16 cellular contexts compared by ENCODE assay signal in the genomic region with DNA sequence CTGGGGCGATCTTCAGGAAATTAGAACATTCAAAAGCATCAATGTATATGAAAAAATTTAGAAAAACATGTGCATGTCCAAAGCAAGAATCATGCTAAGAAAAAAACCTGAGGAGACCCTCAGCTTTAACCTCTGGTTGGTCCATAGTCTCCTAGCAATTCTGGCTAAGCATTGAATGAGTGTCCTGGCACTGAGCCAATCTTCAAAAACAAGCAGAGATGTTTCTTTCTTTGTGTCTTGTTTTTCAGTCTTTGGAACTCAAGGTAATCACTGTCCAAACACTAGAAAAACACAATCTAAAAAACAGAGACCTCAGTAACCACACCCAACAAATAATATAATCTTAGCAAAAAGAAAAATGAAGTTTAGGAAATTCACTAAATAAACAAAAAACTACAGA.
"Had no signal": no experiment of that assay in that cellular context is flagged by ENCODE, and none has a peak within 500 bp of the region (broad histone marks: within the 10 kb centered on the region; RNA-seq: fewer than 3 reads in every experiment).

No MANE protein-coding gene starts in this region.

- H3K36me3 ChIP-seq: ascending aorta, gastroesophageal sphincter, left ventricle myocardium inferior, WERI-Rb-1 had no signal

- H3K4me1 ChIP-seq: ascending aorta, gastroesophageal sphincter, left ventricle myocardium inferior had no signal

- H3K27ac ChIP-seq: ascending aorta, epithelial cell of prostate, gastroesophageal sphincter, left ventricle myocardium inferior, WERI-Rb-1 had no signal

- H3K4me3 ChIP-seq: ascending aorta, gastroesophageal sphincter, left ventricle myocardium inferior had no signal

- DNase-seq: activated CD4-positive, alpha-beta T cell treated with anti-CD3 and anti-CD28 coated beads for 36 hours; activated CD8-positive, alpha-beta memory T cell treated with anti-CD3 and anti-CD28 coated beads, Interleukin-2, amount 50 U/mL, for 48 hours; activated CD8-positive, alpha-beta T cell treated with anti-CD3 and anti-CD28 coated beads for 36 hours; activated naive CD4-positive, alpha-beta T cell treated with Interleukin-2 at 50 U/mL for 16 hours; activated naive CD8-positive, alpha-beta T cell treated with anti-CD3 and anti-CD28 coated beads, Interleukin-2, amount 50 U/mL, for 24 hours; effector CD4-positive, alpha-beta T cell; left ventricle myocardium inferior; stimulated activated CD4-positive, alpha-beta T cell treated with anti-CD3 and anti-CD28 coated beads, Interleukin-2, amount 100 ng/mL, for 48 hours; stimulated activated naive CD4-positive, alpha-beta T cell treated with Interleukin-2 at 50 U/mL for 16 hours; WERI-Rb-1 had no signal

- H3K27me3 ChIP-seq: ascending aorta, gastroesophageal sphincter had no signal

- FAIRE-seq: bronchial epithelial cell, colon, keratinocyte had no signal
